In the genomic region with DNA sequence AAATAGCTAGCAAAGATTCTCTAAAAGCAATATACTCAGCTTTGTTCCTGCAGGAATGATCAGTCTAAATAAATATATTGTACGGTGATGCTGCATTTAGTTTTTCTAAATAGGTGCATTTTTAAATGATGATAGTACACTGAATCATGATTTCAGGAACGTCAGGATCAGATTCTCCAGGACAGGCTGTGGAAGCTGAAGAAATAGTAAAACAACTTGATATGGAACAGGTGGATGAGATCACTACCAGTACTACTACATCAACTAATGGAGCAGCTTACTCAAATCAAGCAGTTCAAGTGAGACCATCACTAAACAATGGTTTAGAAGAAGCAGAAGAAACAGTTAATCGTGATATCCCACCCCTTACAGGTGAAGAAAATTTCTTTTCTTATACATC, we compare ENCODE assay signal across 22 cellular contexts. TPM values are rescaled to one million over a fixed set of nuclear protein-coding genes. Genes with fewer than 3 reads are reported as not detected.
DNase-seq lines count a peak whose midpoint lies in the region; ATAC-seq and TF ChIP-seq lines count a peak whose summit lies in the region.
"Had no signal": no experiment of that assay in that cellular context is flagged by ENCODE, and none has a peak within 500 bp of the region (broad histone marks: within the 10 kb centered on the region; RNA-seq: fewer than 3 reads in every experiment).

No MANE protein-coding gene starts in this region.

- no peaks in the 10 kb centered on the region for H3K9me3 ChIP-seq in SK-N-SH
- H3K9me3 ChIP-seq: Caco-2 had no signal

- ATAC-seq in activated naive CD4-positive, alpha-beta T cell treated with anti-CD3 and anti-CD28 coated beads, Interleukin-2, amount 50 U/mL, for 72 hours = no peak
- ATAC-seq in HG02678 (IDR thresholded peaks at IDR 0.05; ENCODE audit: unreplicated experiment) (no peak), GM19452 (IDR thresholded peaks at IDR 0.05; ENCODE audit: unreplicated experiment) (no peak)
- ATAC-seq: activated CD8-positive, alpha-beta memory T cell treated with anti-CD3 and anti-CD28 coated beads, Interleukin-2, amount 10 ng/mL, durations not matched to agents 7 days and 5 days; GM23338; left lobe of liver; T-cell had no signal

- CTCF ChIA-PET in SK-N-SH (lab: Yijun Ruan, JAX) = interaction anchor here (1.0 to 3.1 kb wide), 4 partner anchors 9 to 34 kb away, joined by 3 to 15 read pairs (median 4); no protein-coding TSS in a partner anchor

- no peak for DNase-seq in activated naive CD4-positive, alpha-beta T cell treated with anti-CD3 and anti-CD28 coated beads, Interleukin-2, amount 50 U/mL, for 72 hours (ENCODE audit: low spot score in 2 of 2)
- no peak for DNase-seq in SK-N-SH
- DNase-seq in foreskin fibroblast = peak; percentile 40 to 72
- no peak for DNase-seq in NCI-H526 (lab: John Stamatoyannopoulos, UW)
- DNase-seq in midbrain (lab: John Stamatoyannopoulos, UW) = no peak
- DNase-seq: activated CD8-positive, alpha-beta memory T cell treated with anti-CD3 and anti-CD28 coated beads, Interleukin-2, amount 10 ng/mL, durations not matched to agents 7 days and 5 days; activated naive CD8-positive, alpha-beta T cell treated with anti-CD3 and anti-CD28 coated beads for 36 hours; brain microvascular endothelial cell; Caco-2; DND-41; effector memory CD4-positive, alpha-beta T cell; NCI-H1694 treated with DMSO at 0.1 percent for 48 hours; NCI-H748 treated with DMSO at 0.1 percent for 48 hours; nephron progenitor cell; SIG-M5; T-cell had no signal

- TF ChIP-seq EP300 in SK-N-SH (IDR thresholded peaks at IDR 0.05; ENCODE audit: borderline replicate concordance in 1 of 2, low read depth in 1 of 2, low read length in 1 of 2) = no peak; a peak in 1 of 4 replicates

- H2AFZ ChIP-seq in SK-N-SH (ENCODE audit: low read depth) = no peak overlapping the region
- H2AFZ ChIP-seq: GM23338 had no signal

- H3K9me3 Mint-ChIP-seq in activated naive CD4-positive, alpha-beta T cell treated with anti-CD3 and anti-CD28 coated beads, Interleukin-2, amount 50 U/mL, for 24 hours = no peaks in the 10 kb centered on the region
- peaks cover 0 to 5% of the 10 kb centered on the region in 2 donors for H3K9me3 Mint-ChIP-seq in activated naive CD4-positive, alpha-beta T cell treated with anti-CD3 and anti-CD28 coated beads, Interleukin-2, amount 50 U/mL, for 72 hours
- H3K9me3 Mint-ChIP-seq: activated naive CD8-positive, alpha-beta T cell treated with anti-CD3 and anti-CD28 coated beads for 36 hours; GM23338; mesothelial cell of epicardium; nephron progenitor cell; T-cell had no signal

- peaks cover 0 to 16% of the 10 kb centered on the region in 2 experiments; a peak in 2 of 4 replicates for H3K4me1 ChIP-seq in SK-N-SH (ENCODE audit: control insufficient read depth in 1 of 2, insufficient read depth in 2 of 2, low read depth in 1 of 2, low read length in 1 of 2)
- H3K4me1 ChIP-seq: Caco-2 had no signal

- H3K4me2 ChIP-seq in SK-N-SH = no peak overlapping the region
- H3K4me2 ChIP-seq: GM23338 had no signal

- TF ChIP-seq RAD21 in SK-N-SH (IDR thresholded peaks at IDR 0.05; ENCODE audit: low read length) = no peak

- peaks cover 19% of the 10 kb centered on the region; the same call in 1 of the 2 replicates for H4K20me1 ChIP-seq in SK-N-SH (ENCODE audit: insufficient read depth)

- no peaks in the 10 kb centered on the region for H3K27me3 ChIP-seq in SK-N-SH (ENCODE audit: insufficient read depth)
- H3K27me3 ChIP-seq: brain microvascular endothelial cell had no signal

- peaks cover 23% of the 10 kb centered on the region for H3K4me1 Mint-ChIP-seq in activated naive CD4-positive, alpha-beta T cell treated with anti-CD3 and anti-CD28 coated beads, Interleukin-2, amount 50 U/mL, for 24 hours
- H3K4me1 Mint-ChIP-seq: GM23338, mesothelial cell of epicardium had no signal

- TF ChIP-seq CTCF in SK-N-SH (IDR thresholded peaks at IDR 0.05) (no peak), foreskin fibroblast (IDR thresholded peaks at IDR 0.05; ENCODE audit: low read depth, low read length) (no peak)

- H3K4me3 ChIP-seq in SK-N-SH (ENCODE audit: low read depth in 2 of 2, low read length in 1 of 2) (no peak overlapping the region), foreskin fibroblast (ENCODE audit: low read depth in 1 of 2, low read length in 2 of 2) (no peak overlapping the region)
- H3K4me3 ChIP-seq: GM23338 had no signal

- WGBS in SK-N-SH (ENCODE audit: low lambda C conversion rate) = 40% methylated on average over 3 of the region's 3 CpGs

- POLR2A ChIA-PET in SK-N-SH (lab: Yijun Ruan, JAX) = interaction anchor here (1.3 kb wide), 1 partner anchor 64 kb away, joined by 4 read pairs; the partner anchor contains the start of gene CTDSPL2

- peaks cover 62% of the 10 kb centered on the region for H3K79me2 ChIP-seq in SK-N-SH (ENCODE audit: insufficient read depth)

- peaks cover 4 to 32% of the 10 kb centered on the region in 2 experiments for H3K36me3 ChIP-seq in SK-N-SH (replicated peaks in 1 of 2; ENCODE audit: control insufficient read depth in 1 of 2, insufficient read depth in 2 of 2, low read length in 1 of 2)

- H3K27ac Mint-ChIP-seq in activated naive CD4-positive, alpha-beta T cell treated with anti-CD3 and anti-CD28 coated beads, Interleukin-2, amount 50 U/mL, for 24 hours = peak overlapping the region; percentile 33
- peak overlapping the region in 1 of 2 donors; percentile 41 for H3K27ac Mint-ChIP-seq in activated naive CD4-positive, alpha-beta T cell treated with anti-CD3 and anti-CD28 coated beads, Interleukin-2, amount 50 U/mL, for 72 hours
- H3K27ac Mint-ChIP-seq: activated CD8-positive, alpha-beta memory T cell treated with anti-CD3 and anti-CD28 coated beads, Interleukin-2, amount 10 ng/mL, durations not matched to agents 7 days and 5 days; activated naive CD8-positive, alpha-beta T cell treated with anti-CD3 and anti-CD28 coated beads for 36 hours; GM23338; mesothelial cell of epicardium had no signal

- no peak overlapping the region for H3K9ac ChIP-seq in SK-N-SH

- H3K27ac ChIP-seq in SK-N-SH (ENCODE audit: low read depth in 2 of 2, low read length in 1 of 2) = peak overlapping the region in 1 of 2 experiments; percentile 78; a peak in 2 of 4 replicates

- H3K9me2 ChIP-seq in SK-N-SH = no peaks in the 10 kb centered on the region

- no peak overlapping the region for H3K4me3 Mint-ChIP-seq in activated naive CD4-positive, alpha-beta T cell treated with anti-CD3 and anti-CD28 coated beads, Interleukin-2, amount 50 U/mL, for 24 hours
- H3K4me3 Mint-ChIP-seq: activated CD8-positive, alpha-beta memory T cell treated with anti-CD3 and anti-CD28 coated beads, Interleukin-2, amount 10 ng/mL, durations not matched to agents 7 days and 5 days; activated naive CD8-positive, alpha-beta T cell treated with anti-CD3 and anti-CD28 coated beads for 36 hours; GM23338; mesothelial cell of epicardium; nephron progenitor cell; T-cell had no signal

- H3K27me3 Mint-ChIP-seq in activated naive CD4-positive, alpha-beta T cell treated with anti-CD3 and anti-CD28 coated beads, Interleukin-2, amount 50 U/mL, for 24 hours = no peaks in the 10 kb centered on the region
- H3K27me3 Mint-ChIP-seq: activated CD8-positive, alpha-beta memory T cell treated with anti-CD3 and anti-CD28 coated beads, Interleukin-2, amount 10 ng/mL, durations not matched to agents 7 days and 5 days; activated naive CD8-positive, alpha-beta T cell treated with anti-CD3 and anti-CD28 coated beads for 36 hours; T-cell had no signal

- H3K36me3 Mint-ChIP-seq in activated naive CD4-positive, alpha-beta T cell treated with anti-CD3 and anti-CD28 coated beads, Interleukin-2, amount 50 U/mL, for 24 hours = peaks cover 25% of the 10 kb centered on the region
- H3K36me3 Mint-ChIP-seq in activated naive CD4-positive, alpha-beta T cell treated with anti-CD3 and anti-CD28 coated beads, Interleukin-2, amount 50 U/mL, for 72 hours = peaks cover 10 to 42% of the 10 kb centered on the region in 2 donors

- peaks cover 18% of the 10 kb centered on the region for H3F3A ChIP-seq in SK-N-SH (replicated peaks; ENCODE audit: insufficient read depth)

TF ChIP-seq in SK-N-SH, 30 proteins besides CTCF, POLR2A, EP300 and RAD21 (continues in another document):
- TF ChIP-seq YY1 (IDR thresholded peaks at IDR 0.05; ENCODE audit: low read depth) (no peak), JUND (IDR thresholded peaks at IDR 0.05) (peak; percentile 48; the same call in 1 of the 2 replicates), FOSL2 (IDR thresholded peaks at IDR 0.05; ENCODE audit: borderline replicate concordance, low read depth) (peak; percentile 64; the same call in 1 of the 2 replicates), MEF2A (IDR thresholded peaks at IDR 0.05; ENCODE audit: borderline replicate concordance, low read depth) (no peak), POLR2AphosphoS5 (IDR thresholded peaks at IDR 0.05; ENCODE audit: low read depth, low read length) (no peak), NRF1 (IDR thresholded peaks at IDR 0.05; ENCODE audit: low read depth, low read length) (no peak), SMC3 (IDR thresholded peaks at IDR 0.05; ENCODE audit: low read depth, low read length) (no peak), GATA2 (CRISPR knock-in tag; IDR thresholded peaks at IDR 0.05) (no peak), TCF12 (IDR thresholded peaks at IDR 0.05) (peak; percentile 72), FOXM1 (IDR thresholded peaks at IDR 0.05; ENCODE audit: low read depth) (no peak)
- TF ChIP-seq, protein P1, sequence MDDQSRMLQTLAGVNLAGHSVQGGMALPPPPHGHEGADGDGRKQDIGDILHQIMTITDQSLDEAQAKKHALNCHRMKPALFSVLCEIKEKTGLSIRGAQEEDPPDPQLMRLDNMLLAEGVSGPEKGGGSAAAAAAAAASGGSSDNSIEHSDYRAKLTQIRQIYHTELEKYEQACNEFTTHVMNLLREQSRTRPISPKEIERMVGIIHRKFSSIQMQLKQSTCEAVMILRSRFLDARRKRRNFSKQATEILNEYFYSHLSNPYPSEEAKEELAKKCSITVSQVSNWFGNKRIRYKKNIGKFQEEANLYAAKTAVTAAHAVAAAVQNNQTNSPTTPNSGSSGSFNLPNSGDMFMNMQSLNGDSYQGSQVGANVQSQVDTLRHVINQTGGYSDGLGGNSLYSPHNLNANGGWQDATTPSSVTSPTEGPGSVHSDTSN (IDR thresholded peaks at IDR 0.05) = peak; percentile 47

RNA-seq across cellular contexts. Expression of gene EIF3J, which starts 46.3 kb away (rescaled TPM):
- 10 to 100 TPM; 74.8 to 78.0 TPM for total RNA-seq in activated naive CD4-positive, alpha-beta T cell treated with anti-CD3 and anti-CD28 coated beads, Interleukin-2, amount 50 U/mL, for 72 hours
- polyA plus RNA-seq in SK-N-SH (2012; rRNA removed) = 23.8 and 32.0 TPM in 2 replicates
- polyA plus RNA-seq in SK-N-SH (2012; cell fraction: cytosol; rRNA removed) = 35.5 and 45.4 TPM in 2 replicates
- polyA plus RNA-seq in SK-N-SH (2012; cell fraction: nucleus; rRNA removed) = 11.4 and 30.3 TPM in 2 replicates

Comparison
In these comparisons a context has a peak if more than half of its experiments do, and no peak if none do; other contexts are left out.
1. DNase-seq: peak in foreskin fibroblast (2 of 2); none in activated naive CD4-positive, alpha-beta T cell treated with anti-CD3 and anti-CD28 coated beads, Interleukin-2, amount 50 U/mL, for 72 hours (0 of 2), SK-N-SH (single experiment), NCI-H526 (0 of 2) and midbrain (single experiment).